8 cellular contexts compared by ENCODE assay signal in genomic region chr20:63955281-63955845, GRCh38. TPM values are rescaled to one million over a fixed set of nuclear protein-coding genes. Genes with fewer than 3 reads are reported as not detected.
A peak's percentile ranks its signal among the peaks of the same experiment; 100 is the strongest.
DNase-seq lines count a peak whose midpoint lies in the region; ATAC-seq, FAIRE-seq and TF ChIP-seq lines count a peak whose summit lies in the region.

No MANE protein-coding gene starts in this region.

- H3K27me3 ChIP-seq in keratinocyte (ENCODE audit: control insufficient read depth, extremely low read depth, insufficient read depth, low read length): no peaks in the 10 kb centered on the region

- peak overlapping the region; percentile 70 for H2AFZ ChIP-seq in keratinocyte (ENCODE audit: control insufficient read depth, low read length)

- peak; percentile 13 for TF ChIP-seq CTCF in cardiac fibroblast (IDR thresholded peaks at IDR 0.05; ENCODE audit: low read depth, low read length)
- peak in 2 of 3 experiments; percentile 38 to 42 for TF ChIP-seq CTCF in keratinocyte (optimal IDR thresholded peaks at IDR 0.05 in 1 of 3, IDR thresholded peaks at IDR 0.05 in 1 of 3, conservative IDR thresholded peaks at IDR 0.05 in 1 of 3; ENCODE audit: extremely low read depth in 1 of 3, insufficient read depth in 2 of 3, low read length in 3 of 3)

- H3K9me3 ChIP-seq in SK-N-MC (ENCODE audit: low read depth, low read length) (no peaks in the 10 kb centered on the region), keratinocyte (ENCODE audit: control insufficient read depth, low read depth, low read length) (no peaks in the 10 kb centered on the region)

- peaks cover 52% of the 10 kb centered on the region for H3K79me2 ChIP-seq in keratinocyte (ENCODE audit: control insufficient read depth, insufficient read depth, low read length)

- dilution Hi-C loops in keratinocyte (cut with MboI; ENCODE audit: extremely low pct_ligation_motif_present, low sequenced_read_pairs): no loop called here

- H3K27ac ChIP-seq in SK-N-MC (0 out of 2 replicates have a peak overlapping the region, but pooled peaks have one; percentile 79), keratinocyte (ENCODE audit: control insufficient read depth, insufficient read depth, low read length) (peak overlapping the region; percentile 77)

- H3K9ac ChIP-seq in SK-N-MC (ENCODE audit: insufficient read length) (peak overlapping the region; percentile 99), keratinocyte (ENCODE audit: control insufficient read depth, extremely low read depth, insufficient read depth, low read length) (peak overlapping the region; percentile 88)

- H3K9me1 ChIP-seq in keratinocyte (ENCODE audit: control insufficient read depth, extremely low read depth, insufficient read depth, low read length): peaks cover 3% of the 10 kb centered on the region

- peaks cover 40% of the 10 kb centered on the region for H3K4me1 ChIP-seq in keratinocyte (ENCODE audit: control insufficient read depth, extremely low read depth, insufficient read depth, low read length)

- peak overlapping the region; percentile 77 for H3K4me2 ChIP-seq in keratinocyte (ENCODE audit: control insufficient read depth, extremely low read depth, insufficient read depth, low read depth, low read length)

- H3K36me3 ChIP-seq in SK-N-MC (ENCODE audit: insufficient read depth, low read length) (no peaks in the 10 kb centered on the region; the same call in 1 of the 2 replicates), keratinocyte (ENCODE audit: control insufficient read depth in 2 of 2, extremely low read depth in 1 of 2, insufficient read depth in 2 of 2, low read length in 2 of 2) (peaks cover 3 to 16% of the 10 kb centered on the region in 2 experiments)

- ATAC-seq in HG03045 (IDR thresholded peaks at IDR 0.05; ENCODE audit: unreplicated experiment): peak; percentile 9

- FAIRE-seq in keratinocyte (lab: Jason Lieb, UNC): no peak

- H3K4me3 ChIP-seq in SK-N-MC: peak overlapping the region; percentile 97
- peak overlapping the region; percentile 85 to 88 for H3K4me3 ChIP-seq in cardiac fibroblast (replicated peaks in 1 of 2; ENCODE audit: low read depth in 2 of 2, low read length in 2 of 2)
- H3K4me3 ChIP-seq in keratinocyte (ENCODE audit: control insufficient read depth in 2 of 3, extremely low read depth in 1 of 3, insufficient read depth in 2 of 3, low read depth in 1 of 3, low read length in 3 of 3): peak overlapping the region; percentile 79 to 98 (median 91)

- peaks cover 25% of the 10 kb centered on the region for H4K20me1 ChIP-seq in keratinocyte (ENCODE audit: control insufficient read depth, extremely low read depth, insufficient read depth, low read length)

- DNase-seq in stimulated activated CD4-positive, alpha-beta T cell treated with anti-CD3 and anti-CD28 coated beads, Interleukin-15, amount 100 ng/mL, for 24 hours: peak; percentile 51
- DNase-seq in stimulated activated CD4-positive, alpha-beta T cell treated with anti-CD3 and anti-CD28 coated beads, Interleukin-1b, Interleukin-23, amount 100 ng/mL, for 48 hours: no peak
- no peak for DNase-seq in SK-N-MC (ENCODE audit: low read depth, low spot score)
- peak; percentile 31 to 33 for DNase-seq in cardiac fibroblast (ENCODE audit: low read depth in 2 of 2)
- no peak for DNase-seq in keratinocyte (ENCODE audit: low read depth, low spot score)
- peak in 2 of 3 experiments; percentile 30 to 36 for DNase-seq in stimulated activated CD4-positive, alpha-beta T cell treated with anti-CD3 and anti-CD28 coated beads, TNF-alpha, amount 100 ng/mL, for 4 hours (ENCODE audit: low read depth in 3 of 3)
- no peak for DNase-seq in NCI-H1694 treated with DMSO at 0.1 percent for 48 hours (lab: John Stamatoyannopoulos, UW)

RNA-seq across cellular contexts. Expression of gene UCKL1, which starts 0.9 kb away (rescaled TPM):
- 24.1 to 42.2 TPM (median 28.7 TPM) in 3 replicates for polyA plus RNA-seq in keratinocyte
- 16.9 TPM for polyA plus RNA-seq in keratinocyte (2011; ENCODE audit: low read depth)
- polyA plus RNA-seq in keratinocyte (2011; cell fraction: cytosol; rRNA removed): 19.8 and 32.7 TPM in 2 replicates
- polyA plus RNA-seq in keratinocyte (2011; cell fraction: nucleus; rRNA removed): 61.6 and 80.2 TPM in 2 replicates
- 21.7 and 23.1 TPM in 2 replicates for polyA plus RNA-seq in keratinocyte (2012; ENCODE audit: low replicate concordance)
- polyA minus RNA-seq in keratinocyte: 23.3 to 28.6 TPM (median 28.4 TPM) in 3 replicates
- polyA minus RNA-seq in keratinocyte (2011; cell fraction: cytosol; rRNA and poly(A)+ RNA removed): 34.1 TPM
- polyA minus RNA-seq in keratinocyte (2011; cell fraction: nucleus; rRNA and poly(A)+ RNA removed): 25.4 and 26.4 TPM in 2 replicates

RNA-seq across cellular contexts. Expression of gene ZNF512B, which starts 14.4 kb away (rescaled TPM):
- polyA plus RNA-seq in keratinocyte: 2.4 to 4.4 TPM (median 3.8 TPM) in 3 replicates
- polyA plus RNA-seq in keratinocyte (2011; ENCODE audit: low read depth): 1.6 TPM
- 2.5 and 4.4 TPM in 2 replicates for polyA plus RNA-seq in keratinocyte (2011; cell fraction: cytosol; rRNA removed)
- 12.8 and 17.8 TPM in 2 replicates for polyA plus RNA-seq in keratinocyte (2011; cell fraction: nucleus; rRNA removed)
- 4.8 and 10.8 TPM in 2 replicates for polyA plus RNA-seq in keratinocyte (2012; ENCODE audit: low replicate concordance)
- 4.3 to 11.5 TPM (median 4.4 TPM) in 3 replicates for polyA minus RNA-seq in keratinocyte
- 9.4 TPM for polyA minus RNA-seq in keratinocyte (2011; cell fraction: cytosol; rRNA and poly(A)+ RNA removed)
- polyA minus RNA-seq in keratinocyte (2011; cell fraction: nucleus; rRNA and poly(A)+ RNA removed): 7.5 and 7.9 TPM in 2 replicates

RNA-seq across cellular contexts. Expression of gene SAMD10, which starts 24.1 kb away (rescaled TPM):
- polyA plus RNA-seq in keratinocyte: 0.45 to 0.93 TPM (median 0.75 TPM) in 3 replicates
- polyA plus RNA-seq in keratinocyte (2011; ENCODE audit: low read depth): 2.7 TPM
- 0.55 and 1.0 TPM in 2 replicates for polyA plus RNA-seq in keratinocyte (2011; cell fraction: cytosol; rRNA removed)
- polyA plus RNA-seq in keratinocyte (2011; cell fraction: nucleus; rRNA removed): 1.8 and 2.8 TPM in 2 replicates
- polyA plus RNA-seq in keratinocyte (2012; ENCODE audit: low replicate concordance): 2.2 and 5.0 TPM in 2 replicates
- polyA minus RNA-seq in keratinocyte: 0.23 to 1.7 TPM (median 0.64 TPM) in 3 replicates
- polyA minus RNA-seq in keratinocyte (2011; cell fraction: cytosol; rRNA and poly(A)+ RNA removed): not detected
- 1.0 and 1.2 TPM in 2 replicates for polyA minus RNA-seq in keratinocyte (2011; cell fraction: nucleus; rRNA and poly(A)+ RNA removed)

RNA-seq across cellular contexts. Expression of gene PRPF6, which starts 25.6 kb away (rescaled TPM):
- 24.5 to 32.8 TPM (median 30.5 TPM) in 3 replicates for polyA plus RNA-seq in keratinocyte
- polyA plus RNA-seq in keratinocyte (2011; ENCODE audit: low read depth): 54.9 TPM
- polyA plus RNA-seq in keratinocyte (2011; cell fraction: cytosol; rRNA removed): 21.5 and 31.1 TPM in 2 replicates
- polyA plus RNA-seq in keratinocyte (2011; cell fraction: nucleus; rRNA removed): 50.0 and 51.9 TPM in 2 replicates
- 39.1 and 49.2 TPM in 2 replicates for polyA plus RNA-seq in keratinocyte (2012; ENCODE audit: low replicate concordance)
- polyA minus RNA-seq in keratinocyte: 27.9 to 50.9 TPM (median 35.6 TPM) in 3 replicates
- polyA minus RNA-seq in keratinocyte (2011; cell fraction: cytosol; rRNA and poly(A)+ RNA removed): 28.2 TPM
- polyA minus RNA-seq in keratinocyte (2011; cell fraction: nucleus; rRNA and poly(A)+ RNA removed): 26.5 and 34.5 TPM in 2 replicates

Comparison
In these comparisons a context has a peak if more than half of its experiments do, and no peak if none do; other contexts are left out.
1. DNase-seq: peak in stimulated activated CD4-positive, alpha-beta T cell treated with anti-CD3 and anti-CD28 coated beads, Interleukin-15, amount 100 ng/mL, for 24 hours (single experiment), cardiac fibroblast (2 of 2) and stimulated activated CD4-positive, alpha-beta T cell treated with anti-CD3 and anti-CD28 coated beads, TNF-alpha, amount 100 ng/mL, for 4 hours (2 of 3); none in stimulated activated CD4-positive, alpha-beta T cell treated with anti-CD3 and anti-CD28 coated beads, Interleukin-1b, Interleukin-23, amount 100 ng/mL, for 48 hours (single experiment), SK-N-MC (single experiment), keratinocyte (single experiment) and NCI-H1694 treated with DMSO at 0.1 percent for 48 hours (single experiment).
2. Peak in every context shown above with its lines, with median percentiles within 50 percentile points of each other: H3K4me3 ChIP-seq.